8 cellular contexts compared by ENCODE assay signal in genomic region chr7:88219781-88220747, GRCh38. TPM values are rescaled to one million over a fixed set of nuclear protein-coding genes. Genes with fewer than 3 reads are reported as not detected.
DNase-seq lines count a peak whose midpoint lies in the region; ATAC-seq and TF ChIP-seq lines count a peak whose summit lies in the region.

Gene SRI, minus strand, starts transcription at chr7:88220038. Its CDS starts 12 bp downstream, at chr7:88220026.

- H3K9me3 ChIP-seq in HUES6 (ENCODE audit: control insufficient read depth, insufficient read depth, low read depth, low read length) (no peaks in the 10 kb centered on the region), OCI-LY3 (ENCODE audit: insufficient read depth, low read length) (no peaks in the 10 kb centered on the region), mucosa of stomach (ENCODE audit: control insufficient read depth, low read length) (no peaks in the 10 kb centered on the region)

- H3K27me3 ChIP-seq in HUES6 (ENCODE audit: control insufficient read depth, insufficient read depth, low read length) (no peaks in the 10 kb centered on the region), OCI-LY3 (ENCODE audit: low read depth, low read length) (no peaks in the 10 kb centered on the region), mucosa of stomach (ENCODE audit: control insufficient read depth, insufficient read depth, low read length) (no peaks in the 10 kb centered on the region)

- peaks cover 52% of the 10 kb centered on the region for H3K79me2 ChIP-seq in OCI-LY3 (ENCODE audit: low read length)

- H3K36me3 ChIP-seq in HUES6 (ENCODE audit: control insufficient read depth, insufficient read depth, low read length), result peaks cover 10% of the 10 kb centered on the region
- H3K36me3 ChIP-seq in OCI-LY3 (replicated peaks; ENCODE audit: low read depth, low read length), result peaks cover 23% of the 10 kb centered on the region
- H3K36me3 ChIP-seq in mucosa of stomach (ENCODE audit: control insufficient read depth, insufficient read depth, low read length), result no peaks in the 10 kb centered on the region

- peak; percentile 45 for ATAC-seq in GM21447 (IDR thresholded peaks at IDR 0.05; ENCODE audit: unreplicated experiment)

- H3K4me1 ChIP-seq in HUES6 (ENCODE audit: control insufficient read depth, insufficient read depth, low read length), result peaks cover 26% of the 10 kb centered on the region
- peaks cover 25% of the 10 kb centered on the region for H3K4me1 ChIP-seq in OCI-LY3 (ENCODE audit: low read length)
- peaks cover 16% of the 10 kb centered on the region for H3K4me1 ChIP-seq in mucosa of stomach (ENCODE audit: control insufficient read depth, insufficient read depth, low read length)

- TF ChIP-seq CTCF in OCI-LY3 (IDR thresholded peaks at IDR 0.05; ENCODE audit: low read depth, low read length) (peak; percentile 38), epithelial cell of proximal tubule (conservative IDR thresholded peaks at IDR 0.05; ENCODE audit: low read depth, low read length) (peak; percentile 65)

- H3K9ac ChIP-seq in HUES6 (ENCODE audit: low read length) (peak within 1 kb of the TSS; percentile 97), OCI-LY3 (ENCODE audit: low read length) (peak within 1 kb of the TSS; percentile 94), mucosa of stomach (ENCODE audit: low read length) (peak within 1 kb of the TSS; percentile 85)

- H4K20me1 ChIP-seq in OCI-LY3 (ENCODE audit: insufficient read depth, low read length), result peaks cover 30% of the 10 kb centered on the region

- DNase-seq in DMS153 (lab: John Stamatoyannopoulos, UW) (peak; percentile 61), activated T-cell treated with anti-CD3 and anti-CD28 coated beads for 4 hours (peak; percentile 88), epithelial cell of proximal tubule (ENCODE audit: low read depth) (no peak)
- DNase-seq in stimulated activated CD8-positive, alpha-beta memory T cell treated with anti-CD3 and anti-CD28 coated beads, Interleukin-7, amount 100 ng/mL, for 1 hour (ENCODE audit: low read depth in 2 of 2), result peak; percentile 75 to 81

- H3K4me3 ChIP-seq in HUES6 (ENCODE audit: low read depth, low read length) (peak within 1 kb of the TSS; percentile 62), OCI-LY3 (ENCODE audit: low read length) (peak within 1 kb of the TSS; percentile 87), epithelial cell of proximal tubule (ENCODE audit: low read depth, low read length) (peak within 1 kb of the TSS; percentile 95), mucosa of stomach (ENCODE audit: low read length) (peak within 1 kb of the TSS; percentile 77)

- H2AFZ ChIP-seq in OCI-LY3 (ENCODE audit: low read depth, low read length), result peak within 1 kb of the TSS; percentile 95

- H3K4me2 ChIP-seq in OCI-LY3 (ENCODE audit: low read length), result peak within 1 kb of the TSS; percentile 94

- H3K27ac ChIP-seq in HUES6 (ENCODE audit: low read depth, low read length) (peak within 1 kb of the TSS; percentile 92), OCI-LY3 (ENCODE audit: low read length) (peak within 1 kb of the TSS; percentile 99)

RNA-seq across cellular contexts. Expression of gene SRI, which starts in this region (rescaled TPM):
- total RNA-seq in epithelial cell of proximal tubule, result 92.0 and 154 TPM in 2 replicates
